ENCODE assay signal across 1 cellular context in the genomic region with DNA sequence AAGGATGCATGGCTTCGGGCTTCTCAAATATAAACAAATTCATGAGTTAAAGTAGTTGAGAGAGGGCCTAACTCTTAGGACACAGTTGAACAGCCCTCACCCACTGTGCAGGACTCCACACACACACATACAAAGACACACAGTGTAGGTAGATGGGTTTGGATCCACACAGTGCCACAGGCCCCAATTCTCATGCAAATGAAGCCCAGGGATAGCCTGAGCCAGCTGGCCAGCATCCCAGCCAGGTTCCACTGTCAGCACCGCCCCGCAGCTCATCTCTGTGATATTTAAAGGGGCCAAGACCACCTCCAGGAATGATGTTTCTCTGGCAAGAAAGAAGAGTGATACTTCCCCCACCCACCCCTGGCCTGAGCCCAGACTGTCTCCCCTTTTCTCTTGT.
TF ChIP-seq lines count a peak whose summit lies in the region.

No MANE protein-coding gene starts in this region.

TF ChIP-seq in K562, 482 proteins besides CTCF, POLR2A, EP300 and RAD21 (continued from another document):
- TF ChIP-seq, protein P1, sequence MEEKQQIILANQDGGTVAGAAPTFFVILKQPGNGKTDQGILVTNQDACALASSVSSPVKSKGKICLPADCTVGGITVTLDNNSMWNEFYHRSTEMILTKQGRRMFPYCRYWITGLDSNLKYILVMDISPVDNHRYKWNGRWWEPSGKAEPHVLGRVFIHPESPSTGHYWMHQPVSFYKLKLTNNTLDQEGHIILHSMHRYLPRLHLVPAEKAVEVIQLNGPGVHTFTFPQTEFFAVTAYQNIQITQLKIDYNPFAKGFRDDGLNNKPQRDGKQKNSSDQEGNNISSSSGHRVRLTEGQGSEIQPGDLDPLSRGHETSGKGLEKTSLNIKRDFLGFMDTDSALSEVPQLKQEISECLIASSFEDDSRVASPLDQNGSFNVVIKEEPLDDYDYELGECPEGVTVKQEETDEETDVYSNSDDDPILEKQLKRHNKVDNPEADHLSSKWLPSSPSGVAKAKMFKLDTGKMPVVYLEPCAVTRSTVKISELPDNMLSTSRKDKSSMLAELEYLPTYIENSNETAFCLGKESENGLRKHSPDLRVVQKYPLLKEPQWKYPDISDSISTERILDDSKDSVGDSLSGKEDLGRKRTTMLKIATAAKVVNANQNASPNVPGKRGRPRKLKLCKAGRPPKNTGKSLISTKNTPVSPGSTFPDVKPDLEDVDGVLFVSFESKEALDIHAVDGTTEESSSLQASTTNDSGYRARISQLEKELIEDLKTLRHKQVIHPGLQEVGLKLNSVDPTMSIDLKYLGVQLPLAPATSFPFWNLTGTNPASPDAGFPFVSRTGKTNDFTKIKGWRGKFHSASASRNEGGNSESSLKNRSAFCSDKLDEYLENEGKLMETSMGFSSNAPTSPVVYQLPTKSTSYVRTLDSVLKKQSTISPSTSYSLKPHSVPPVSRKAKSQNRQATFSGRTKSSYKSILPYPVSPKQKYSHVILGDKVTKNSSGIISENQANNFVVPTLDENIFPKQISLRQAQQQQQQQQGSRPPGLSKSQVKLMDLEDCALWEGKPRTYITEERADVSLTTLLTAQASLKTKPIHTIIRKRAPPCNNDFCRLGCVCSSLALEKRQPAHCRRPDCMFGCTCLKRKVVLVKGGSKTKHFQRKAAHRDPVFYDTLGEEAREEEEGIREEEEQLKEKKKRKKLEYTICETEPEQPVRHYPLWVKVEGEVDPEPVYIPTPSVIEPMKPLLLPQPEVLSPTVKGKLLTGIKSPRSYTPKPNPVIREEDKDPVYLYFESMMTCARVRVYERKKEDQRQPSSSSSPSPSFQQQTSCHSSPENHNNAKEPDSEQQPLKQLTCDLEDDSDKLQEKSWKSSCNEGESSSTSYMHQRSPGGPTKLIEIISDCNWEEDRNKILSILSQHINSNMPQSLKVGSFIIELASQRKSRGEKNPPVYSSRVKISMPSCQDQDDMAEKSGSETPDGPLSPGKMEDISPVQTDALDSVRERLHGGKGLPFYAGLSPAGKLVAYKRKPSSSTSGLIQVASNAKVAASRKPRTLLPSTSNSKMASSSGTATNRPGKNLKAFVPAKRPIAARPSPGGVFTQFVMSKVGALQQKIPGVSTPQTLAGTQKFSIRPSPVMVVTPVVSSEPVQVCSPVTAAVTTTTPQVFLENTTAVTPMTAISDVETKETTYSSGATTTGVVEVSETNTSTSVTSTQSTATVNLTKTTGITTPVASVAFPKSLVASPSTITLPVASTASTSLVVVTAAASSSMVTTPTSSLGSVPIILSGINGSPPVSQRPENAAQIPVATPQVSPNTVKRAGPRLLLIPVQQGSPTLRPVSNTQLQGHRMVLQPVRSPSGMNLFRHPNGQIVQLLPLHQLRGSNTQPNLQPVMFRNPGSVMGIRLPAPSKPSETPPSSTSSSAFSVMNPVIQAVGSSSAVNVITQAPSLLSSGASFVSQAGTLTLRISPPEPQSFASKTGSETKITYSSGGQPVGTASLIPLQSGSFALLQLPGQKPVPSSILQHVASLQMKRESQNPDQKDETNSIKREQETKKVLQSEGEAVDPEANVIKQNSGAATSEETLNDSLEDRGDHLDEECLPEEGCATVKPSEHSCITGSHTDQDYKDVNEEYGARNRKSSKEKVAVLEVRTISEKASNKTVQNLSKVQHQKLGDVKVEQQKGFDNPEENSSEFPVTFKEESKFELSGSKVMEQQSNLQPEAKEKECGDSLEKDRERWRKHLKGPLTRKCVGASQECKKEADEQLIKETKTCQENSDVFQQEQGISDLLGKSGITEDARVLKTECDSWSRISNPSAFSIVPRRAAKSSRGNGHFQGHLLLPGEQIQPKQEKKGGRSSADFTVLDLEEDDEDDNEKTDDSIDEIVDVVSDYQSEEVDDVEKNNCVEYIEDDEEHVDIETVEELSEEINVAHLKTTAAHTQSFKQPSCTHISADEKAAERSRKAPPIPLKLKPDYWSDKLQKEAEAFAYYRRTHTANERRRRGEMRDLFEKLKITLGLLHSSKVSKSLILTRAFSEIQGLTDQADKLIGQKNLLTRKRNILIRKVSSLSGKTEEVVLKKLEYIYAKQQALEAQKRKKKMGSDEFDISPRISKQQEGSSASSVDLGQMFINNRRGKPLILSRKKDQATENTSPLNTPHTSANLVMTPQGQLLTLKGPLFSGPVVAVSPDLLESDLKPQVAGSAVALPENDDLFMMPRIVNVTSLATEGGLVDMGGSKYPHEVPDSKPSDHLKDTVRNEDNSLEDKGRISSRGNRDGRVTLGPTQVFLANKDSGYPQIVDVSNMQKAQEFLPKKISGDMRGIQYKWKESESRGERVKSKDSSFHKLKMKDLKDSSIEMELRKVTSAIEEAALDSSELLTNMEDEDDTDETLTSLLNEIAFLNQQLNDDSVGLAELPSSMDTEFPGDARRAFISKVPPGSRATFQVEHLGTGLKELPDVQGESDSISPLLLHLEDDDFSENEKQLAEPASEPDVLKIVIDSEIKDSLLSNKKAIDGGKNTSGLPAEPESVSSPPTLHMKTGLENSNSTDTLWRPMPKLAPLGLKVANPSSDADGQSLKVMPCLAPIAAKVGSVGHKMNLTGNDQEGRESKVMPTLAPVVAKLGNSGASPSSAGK (IDR thresholded peaks at IDR 0.05), result no peak
- no peak for TF ChIP-seq LARP7 (IDR thresholded peaks at IDR 0.05)
- TF ChIP-seq POLR3G (IDR thresholded peaks at IDR 0.05; ENCODE audit: extremely low read depth, insufficient read length, insufficient replicate concordance), result no peak
- TF ChIP-seq, protein P2, sequence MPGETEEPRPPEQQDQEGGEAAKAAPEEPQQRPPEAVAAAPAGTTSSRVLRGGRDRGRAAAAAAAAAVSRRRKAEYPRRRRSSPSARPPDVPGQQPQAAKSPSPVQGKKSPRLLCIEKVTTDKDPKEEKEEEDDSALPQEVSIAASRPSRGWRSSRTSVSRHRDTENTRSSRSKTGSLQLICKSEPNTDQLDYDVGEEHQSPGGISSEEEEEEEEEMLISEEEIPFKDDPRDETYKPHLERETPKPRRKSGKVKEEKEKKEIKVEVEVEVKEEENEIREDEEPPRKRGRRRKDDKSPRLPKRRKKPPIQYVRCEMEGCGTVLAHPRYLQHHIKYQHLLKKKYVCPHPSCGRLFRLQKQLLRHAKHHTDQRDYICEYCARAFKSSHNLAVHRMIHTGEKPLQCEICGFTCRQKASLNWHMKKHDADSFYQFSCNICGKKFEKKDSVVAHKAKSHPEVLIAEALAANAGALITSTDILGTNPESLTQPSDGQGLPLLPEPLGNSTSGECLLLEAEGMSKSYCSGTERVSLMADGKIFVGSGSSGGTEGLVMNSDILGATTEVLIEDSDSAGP (CRISPR knock-in tag; IDR thresholded peaks at IDR 0.05), result no peak
- TF ChIP-seq RUNX1 (IDR thresholded peaks at IDR 0.05; ENCODE audit: low read depth), result no peak
- TF ChIP-seq, protein P3, sequence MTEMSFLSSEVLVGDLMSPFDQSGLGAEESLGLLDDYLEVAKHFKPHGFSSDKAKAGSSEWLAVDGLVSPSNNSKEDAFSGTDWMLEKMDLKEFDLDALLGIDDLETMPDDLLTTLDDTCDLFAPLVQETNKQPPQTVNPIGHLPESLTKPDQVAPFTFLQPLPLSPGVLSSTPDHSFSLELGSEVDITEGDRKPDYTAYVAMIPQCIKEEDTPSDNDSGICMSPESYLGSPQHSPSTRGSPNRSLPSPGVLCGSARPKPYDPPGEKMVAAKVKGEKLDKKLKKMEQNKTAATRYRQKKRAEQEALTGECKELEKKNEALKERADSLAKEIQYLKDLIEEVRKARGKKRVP (CRISPR knock-in tag; IDR thresholded peaks at IDR 0.05), result no peak
- no peak for TF ChIP-seq ARHGAP35 (IDR thresholded peaks at IDR 0.05; ENCODE audit: partially characterized antibody)
TF ChIP-seq in K562: peak in this region for 0.
